ENCODE assay signal across 22 cellular contexts in genomic region chr7:116071629-116072028, GRCh38.
DNase-seq lines count a peak whose midpoint lies in the region; ATAC-seq lines count a peak whose summit lies in the region.
"Had no signal": no experiment of that assay in that cellular context is flagged by ENCODE, and none has a peak within 500 bp of the region (broad histone marks: within the 10 kb centered on the region; RNA-seq: fewer than 3 reads in every experiment).

No MANE protein-coding gene starts in this region.

- H3K27me3 ChIP-seq in effector memory CD4-positive, alpha-beta T cell (replicated peaks; ENCODE audit: control insufficient read depth, insufficient read depth, low read length, poor library complexity, severe bottlenecking), result no peaks in the 10 kb centered on the region
- H3K27me3 ChIP-seq: Peyer's patch, SJSA1 had no signal

- DNase-seq in foreskin melanocyte (peak; percentile 2), NCI-H1092 (lab: John Stamatoyannopoulos, UW) (no peak)
- DNase-seq in stimulated activated naive CD8-positive, alpha-beta T cell treated with anti-CD3 and anti-CD28 coated beads, Interleukin-15, Interleukin-2, amounts not matched to agents 100 U/mL and 50 U/mL, for 24 hours, result no peak
- no peak for DNase-seq in effector memory CD4-positive, alpha-beta T cell
- DNase-seq: CD4-positive, alpha-beta T cell; COR-L47; DMS79; KBM-7; NCI-H1092 treated with DMSO at 0.1 percent for 48 hours; NCI-H1436 treated with DMSO at 0.1 percent for 48 hours; NCI-H1930; NCI-H510A; NCI-H748 treated with DMSO at 0.1 percent for 48 hours; NK-92 treated with Interleukin-12 subunit alpha and Interleukin-12 subunit beta, amount 100 ng/mL, for 24 hours; Peyer's patch; T1000 had no signal

- H3K9me3 ChIP-seq in effector memory CD4-positive, alpha-beta T cell (ENCODE audit: control insufficient read depth, low read length), result no peaks in the 10 kb centered on the region
- H3K9me3 ChIP-seq: Peyer's patch, SJSA1 had no signal

- no peak overlapping the region for H3K27ac ChIP-seq in effector memory CD4-positive, alpha-beta T cell (ENCODE audit: insufficient read depth, low read length, poor library complexity, severe bottlenecking)
- H3K27ac ChIP-seq: Peyer's patch, SJSA1 had no signal

- no peaks in the 10 kb centered on the region for H3K4me1 ChIP-seq in effector memory CD4-positive, alpha-beta T cell (ENCODE audit: control insufficient read depth, insufficient read depth, low read length, poor library complexity, severe bottlenecking)
- H3K4me1 ChIP-seq: Peyer's patch, SJSA1 had no signal

- ATAC-seq in GM19351 (IDR thresholded peaks at IDR 0.05; ENCODE audit: unreplicated experiment), result peak; percentile 84
- ATAC-seq in HG02852 (IDR thresholded peaks at IDR 0.05; ENCODE audit: unreplicated experiment), result peak; percentile 55
- ATAC-seq in HG03565 (IDR thresholded peaks at IDR 0.05; ENCODE audit: unreplicated experiment), result peak; percentile 93
- ATAC-seq in stimulated activated naive CD8-positive, alpha-beta T cell treated with anti-CD3 and anti-CD28 coated beads, Interleukin-15, Interleukin-2, amounts not matched to agents 100 U/mL and 50 U/mL, for 24 hours, result no peak
- ATAC-seq in GM18498 (IDR thresholded peaks at IDR 0.05; ENCODE audit: unreplicated experiment), result no peak
- ATAC-seq: Right ventricle myocardium inferior had no signal

- no peaks in the 10 kb centered on the region for H3K36me3 ChIP-seq in effector memory CD4-positive, alpha-beta T cell (ENCODE audit: control insufficient read depth, insufficient read depth, low read length)
- H3K36me3 ChIP-seq: Peyer's patch, SJSA1 had no signal

- no peak overlapping the region for H3K4me3 ChIP-seq in effector memory CD4-positive, alpha-beta T cell (ENCODE audit: insufficient read depth, low read depth, low read length, poor library complexity, severe bottlenecking)
- H3K4me3 ChIP-seq: Peyer's patch, SJSA1 had no signal

Comparison
In these comparisons a context has a peak if more than half of its experiments do, and no peak if none do; other contexts are left out.
1. ATAC-seq: peak in GM19351 (single experiment), HG02852 (single experiment) and HG03565 (single experiment); none in stimulated activated naive CD8-positive, alpha-beta T cell treated with anti-CD3 and anti-CD28 coated beads, Interleukin-15, Interleukin-2, amounts not matched to agents 100 U/mL and 50 U/mL, for 24 hours (single experiment) and GM18498 (single experiment).